ENCODE assay signal across 21 cellular contexts in the genomic region with DNA sequence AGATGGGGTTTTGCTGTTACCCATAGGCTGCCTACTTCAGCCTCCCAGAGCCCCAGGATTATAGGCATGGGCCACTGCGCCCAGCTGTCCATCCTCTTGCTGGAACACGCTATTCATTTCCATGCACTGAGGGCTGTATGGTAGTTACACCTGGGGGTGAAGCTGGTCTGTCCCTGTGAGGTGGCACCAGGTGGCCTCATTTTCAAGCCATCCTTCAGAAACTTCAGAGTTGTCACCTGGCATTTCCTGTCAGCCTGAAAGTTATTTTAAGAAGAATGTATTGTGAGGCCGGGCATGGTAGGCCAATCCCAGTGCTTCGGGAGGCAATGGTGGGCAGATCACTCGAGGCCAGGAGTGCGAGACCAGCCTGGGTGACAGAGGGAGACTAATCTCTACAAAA.
DNase-seq lines count a peak whose midpoint lies in the region; ATAC-seq and TF ChIP-seq lines count a peak whose summit lies in the region.
"Had no signal": no experiment of that assay in that cellular context is flagged by ENCODE, and none has a peak within 500 bp of the region (broad histone marks: within the 10 kb centered on the region; RNA-seq: fewer than 3 reads in every experiment).

No MANE protein-coding gene starts in this region.

- H3K9me2 ChIP-seq in OCI-LY7 (ENCODE audit: insufficient read depth, low read length) = no peaks in the 10 kb centered on the region
- H3K9me2 ChIP-seq: SK-N-SH had no signal

- BruUV-seq in OCI-LY7 (replicated peaks; lab: Mats Ljungman, UMichigan) = no TSS peak

- no peaks in the 10 kb centered on the region for H3K27me3 ChIP-seq in endodermal cell (ENCODE audit: control insufficient read depth, insufficient read depth, low read length, poor library complexity, severe bottlenecking)
- H3K27me3 ChIP-seq: heart left ventricle, MG63, stomach had no signal

- H3K4me1 ChIP-seq in OCI-LY7 (ENCODE audit: insufficient read depth, low read length, poor library complexity, severe bottlenecking) (peaks cover 22% of the 10 kb centered on the region), endodermal cell (ENCODE audit: control insufficient read depth, insufficient read depth, low read length) (no peaks in the 10 kb centered on the region)
- H3K4me1 ChIP-seq: HAP-1, stomach had no signal

- H3K79me2 ChIP-seq in OCI-LY7 (ENCODE audit: insufficient read depth, low read depth, low read length) = no peaks in the 10 kb centered on the region

- no peaks in the 10 kb centered on the region for H3K9me3 Mint-ChIP-seq in activated naive CD4-positive, alpha-beta T cell treated with anti-CD3 and anti-CD28 coated beads, Interleukin-2, amount 50 U/mL, for 24 hours
- no peaks in the 10 kb centered on the region for H3K9me3 Mint-ChIP-seq in endodermal cell
- H3K9me3 Mint-ChIP-seq in stimulated activated memory B cell treated with anti-CD40 and anti-IgM and Interleukin-4, amounts not matched to agents 10 μg/mL and 1 μg/mL and 100 μg/mL, for 72 hours = no peaks in the 10 kb centered on the region
- H3K9me3 Mint-ChIP-seq: IgD-negative memory B cell had no signal

- no peak overlapping the region for H3K4me3 Mint-ChIP-seq in activated naive CD4-positive, alpha-beta T cell treated with anti-CD3 and anti-CD28 coated beads, Interleukin-2, amount 50 U/mL, for 24 hours
- no peak overlapping the region for H3K4me3 Mint-ChIP-seq in endodermal cell
- no peak overlapping the region for H3K4me3 Mint-ChIP-seq in stimulated activated memory B cell treated with anti-CD40 and anti-IgM and Interleukin-4, amounts not matched to agents 10 μg/mL and 1 μg/mL and 100 μg/mL, for 72 hours
- H3K4me3 Mint-ChIP-seq: IgD-negative memory B cell had no signal

- TF ChIP-seq CTCF in OCI-LY7 (conservative IDR thresholded peaks at IDR 0.05; ENCODE audit: low read length) (no peak), endodermal cell (conservative IDR thresholded peaks at IDR 0.05) (no peak)

- H3K36me3 ChIP-seq in OCI-LY7 (ENCODE audit: insufficient read depth, low read length) = peaks cover 41% of the 10 kb centered on the region; the same call in 1 of the 2 replicates
- peaks cover 88% of the 10 kb centered on the region for H3K36me3 ChIP-seq in endodermal cell (ENCODE audit: control insufficient read depth, insufficient read depth, low read length)
- H3K36me3 ChIP-seq: HAP-1, MG63 had no signal

- POLR2A ChIA-PET in OCI-LY7 (lab: Charles Lee) = interaction anchor here (0.7 to 0.8 kb wide), 3 partner anchors 39 to 1422 kb away, joined by 3 to 7 read pairs (median 5); no protein-coding TSS in a partner anchor

- H3K9me3 ChIP-seq in OCI-LY7 (ENCODE audit: low read length) (no peaks in the 10 kb centered on the region), endodermal cell (ENCODE audit: control insufficient read depth, low read length) (no peaks in the 10 kb centered on the region)
- H3K9me3 ChIP-seq: HAP-1, heart left ventricle, MG63, SK-N-SH, stomach had no signal

- CTCF ChIA-PET in OCI-LY7 (lab: Charles Lee; ENCODE audit: unreplicated experiment) = no interaction called here

- H3K4me1 Mint-ChIP-seq in activated naive CD4-positive, alpha-beta T cell treated with anti-CD3 and anti-CD28 coated beads, Interleukin-2, amount 50 U/mL, for 24 hours = peaks cover 5% of the 10 kb centered on the region
- no peaks in the 10 kb centered on the region for H3K4me1 Mint-ChIP-seq in endodermal cell
- peaks cover 8% of the 10 kb centered on the region for H3K4me1 Mint-ChIP-seq in stimulated activated memory B cell treated with anti-CD40 and anti-IgM and Interleukin-4, amounts not matched to agents 10 μg/mL and 1 μg/mL and 100 μg/mL, for 72 hours
- H3K4me1 Mint-ChIP-seq: IgD-negative memory B cell had no signal

- peak overlapping the region; percentile 50 for H3K4me2 ChIP-seq in OCI-LY7 (ENCODE audit: low read length)
- H3K4me2 ChIP-seq: SK-N-SH had no signal

- intact Hi-C loops in OCI-LY7 (cut with micrococcal nuclease; ENCODE audit: unreplicated experiment) = loop anchor here (5.0 kb wide), 1 partner anchor 107 kb away; no protein-coding TSS in a partner anchor

- H3K36me3 Mint-ChIP-seq in activated naive CD4-positive, alpha-beta T cell treated with anti-CD3 and anti-CD28 coated beads, Interleukin-2, amount 50 U/mL, for 24 hours = peaks cover 15% of the 10 kb centered on the region
- peaks cover 88% of the 10 kb centered on the region for H3K36me3 Mint-ChIP-seq in endodermal cell (ENCODE audit: low read depth)
- peaks cover 86% of the 10 kb centered on the region for H3K36me3 Mint-ChIP-seq in stimulated activated memory B cell treated with anti-CD40 and anti-IgM and Interleukin-4, amounts not matched to agents 10 μg/mL and 1 μg/mL and 100 μg/mL, for 72 hours

- H3K27ac Mint-ChIP-seq in activated naive CD4-positive, alpha-beta T cell treated with anti-CD3 and anti-CD28 coated beads, Interleukin-2, amount 50 U/mL, for 24 hours = peak overlapping the region; percentile 46
- H3K27ac Mint-ChIP-seq in endodermal cell = peak overlapping the region; percentile 5
- H3K27ac Mint-ChIP-seq in stimulated activated memory B cell treated with anti-CD40 and anti-IgM and Interleukin-4, amounts not matched to agents 10 μg/mL and 1 μg/mL and 100 μg/mL, for 72 hours = peak overlapping the region; percentile 41

- H3K4me3 ChIP-seq in OCI-LY7 (ENCODE audit: low read depth, low read length, poor library complexity, severe bottlenecking) (no peak overlapping the region), endodermal cell (ENCODE audit: low read length) (no peak overlapping the region)
- H3K4me3 ChIP-seq: HAP-1, heart left ventricle, MG63, stomach had no signal

- no peak overlapping the region for H2AFZ ChIP-seq in OCI-LY7 (ENCODE audit: low read length)

- no peaks in the 10 kb centered on the region for H4K20me1 ChIP-seq in OCI-LY7 (ENCODE audit: insufficient read depth, low read length)

- no peak overlapping the region for H3K9ac ChIP-seq in endodermal cell (ENCODE audit: extremely low read depth, low read length, poor library complexity, severe bottlenecking)
- H3K9ac ChIP-seq: SK-N-SH had no signal

- 94% methylated on average over 6 of the region's 6 CpGs; no CpG with 5 or more reads in 1 of the 2 experiments for WGBS in endodermal cell (ENCODE audit: insufficient coverage in 1 of 2, insufficient read length in 1 of 2), 2 experiments

- H3K27me3 Mint-ChIP-seq in activated naive CD4-positive, alpha-beta T cell treated with anti-CD3 and anti-CD28 coated beads, Interleukin-2, amount 50 U/mL, for 24 hours = no peaks in the 10 kb centered on the region
- H3K27me3 Mint-ChIP-seq in endodermal cell (ENCODE audit: insufficient read depth) = no peaks in the 10 kb centered on the region
- H3K27me3 Mint-ChIP-seq in stimulated activated memory B cell treated with anti-CD40 and anti-IgM and Interleukin-4, amounts not matched to agents 10 μg/mL and 1 μg/mL and 100 μg/mL, for 72 hours = no peaks in the 10 kb centered on the region
- H3K27me3 Mint-ChIP-seq: IgD-negative memory B cell had no signal

- ATAC-seq in stimulated activated memory B cell treated with anti-CD40 and anti-IgM and Interleukin-4, amounts not matched to agents 10 μg/mL and 1 μg/mL and 100 μg/mL, for 72 hours = no peak
- ATAC-seq: right cardiac atrium had no signal

- peak overlapping the region; percentile 65 for H3K27ac ChIP-seq in OCI-LY7 (ENCODE audit: low read depth, low read length, poor library complexity, severe bottlenecking)
- no peak overlapping the region for H3K27ac ChIP-seq in endodermal cell (ENCODE audit: low read depth, low read length)
- H3K27ac ChIP-seq: HL-60, stomach had no signal

- DNase-seq in activated naive CD4-positive, alpha-beta T cell treated with anti-CD3 and anti-CD28 coated beads, Interleukin-2, amount 50 U/mL, for 16 hours = no peak
- DNase-seq in OCI-LY7 (ENCODE audit: low spot score) = peak; percentile 83
- no peak for DNase-seq in endodermal cell
- DNase-seq in NCI-H1930 (lab: John Stamatoyannopoulos, UW) = no peak
- DNase-seq in islet precursor cell = no peak
- DNase-seq in SW 1271 (lab: John Stamatoyannopoulos, UW) = no peak
- DNase-seq: activated CD4-positive, alpha-beta T cell treated with anti-CD3 and anti-CD28 coated beads, Interleukin-2, amount 50 U/mL, for 1 hour; activated T-cell treated with anti-CD3 and anti-CD28 coated beads, Interleukin-2, amount 50 U/mL, for 1 hour; DND-41; MG63; NCI-H1694; NCI-H2227 treated with DMSO at 0.1 percent for 48 hours; right cardiac atrium; SK-N-SH; stomach had no signal
